Comparison of ENCODE assay signal across 1 cellular context in genomic region chr1:178371236-178371635, GRCh38.
TF ChIP-seq lines count a peak whose summit lies in the region.

No MANE protein-coding gene starts in this region.

TF ChIP-seq in SK-N-SH treated with all-trans-retinoic acid at 6 μM for 48 hours, 23 proteins besides CTCF, POLR2A, EP300 and RAD21 (continued from another document):
- TF ChIP-seq RARB (CRISPR knock-in tag; IDR thresholded peaks at IDR 0.05) (no peak), ZNF8 (CRISPR knock-in tag; IDR thresholded peaks at IDR 0.05) (no peak), ZC3H10 (CRISPR knock-in tag; IDR thresholded peaks at IDR 0.05) (no peak)
TF ChIP-seq in SK-N-SH treated with all-trans-retinoic acid at 6 μM for 48 hours: peak in this region for 0.
